18 cellular contexts compared by ENCODE assay signal in the genomic region with DNA sequence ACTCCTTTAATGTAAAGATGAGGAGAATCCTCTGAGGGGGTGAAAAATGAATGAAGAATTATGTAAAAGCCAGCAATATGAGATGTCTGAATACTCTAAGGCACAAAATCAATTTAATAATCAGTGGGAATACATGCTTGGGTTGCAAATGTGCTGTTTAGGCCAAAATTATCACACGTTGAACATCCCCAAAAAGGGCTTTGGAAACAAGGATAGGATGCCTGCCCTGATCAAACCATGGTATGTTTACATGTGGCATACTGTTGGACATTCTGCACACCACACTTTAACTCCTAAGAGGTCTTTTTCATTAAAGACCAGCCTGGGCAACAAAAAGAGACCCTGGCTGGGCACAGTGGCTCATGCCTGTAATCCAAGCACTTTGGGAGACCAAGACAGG. TPM values are rescaled to one million over a fixed set of nuclear protein-coding genes. Genes with fewer than 3 reads are reported as not detected.
DNase-seq lines count a peak whose midpoint lies in the region; ATAC-seq and TF ChIP-seq lines count a peak whose summit lies in the region.
"Had no signal": no experiment of that assay in that cellular context is flagged by ENCODE, and none has a peak within 500 bp of the region (broad histone marks: within the 10 kb centered on the region; RNA-seq: fewer than 3 reads in every experiment).

No MANE protein-coding gene starts in this region.

- H3K9me3 Mint-ChIP-seq in CD4-positive, CD25-positive, alpha-beta regulatory T cell: no peaks in the 10 kb centered on the region
- H3K9me3 Mint-ChIP-seq: CD14-positive monocyte; CD4-positive, alpha-beta T cell; CD8-positive, alpha-beta T cell had no signal

- intact Hi-C loops in right lobe of liver (cut with DNase I): no loop called here

- H3K4me1 Mint-ChIP-seq in CD4-positive, CD25-positive, alpha-beta regulatory T cell: no peaks in the 10 kb centered on the region
- H3K4me1 Mint-ChIP-seq: CD14-positive monocyte had no signal

- WGBS in right lobe of liver (ENCODE audit: insufficient coverage, low coverage, low lambda C conversion rate, missing lambda C conversion rate): 47% methylated on average over 1 of the region's 1 CpG

- no peak overlapping the region for H3K27ac ChIP-seq in CD4-positive, CD25-positive, alpha-beta regulatory T cell (ENCODE audit: insufficient read depth, low read length, poor library complexity, severe bottlenecking)
- H3K27ac ChIP-seq in right lobe of liver: no peak overlapping the region
- H3K27ac ChIP-seq: 22Rv1, A549, BLaER1 had no signal

- peaks cover 56% of the 10 kb centered on the region for H3K36me3 Mint-ChIP-seq in CD4-positive, CD25-positive, alpha-beta regulatory T cell

- no peak overlapping the region for H3K4me3 ChIP-seq in CD4-positive, CD25-positive, alpha-beta regulatory T cell (ENCODE audit: low read depth, low read length)
- H3K4me3 ChIP-seq in right lobe of liver: no peak overlapping the region
- H3K4me3 ChIP-seq: A549, BLaER1 had no signal

- TF ChIP-seq POLR2A in right lobe of liver (IDR thresholded peaks at IDR 0.05): peak; percentile 28

- no peaks in the 10 kb centered on the region for H3K27me3 Mint-ChIP-seq in CD4-positive, CD25-positive, alpha-beta regulatory T cell
- H3K27me3 Mint-ChIP-seq: CD4-positive, alpha-beta T cell had no signal

- H3K4me1 ChIP-seq in CD4-positive, CD25-positive, alpha-beta regulatory T cell (ENCODE audit: control insufficient read depth, insufficient read depth, low read length, poor library complexity, severe bottlenecking): no peaks in the 10 kb centered on the region
- no peaks in the 10 kb centered on the region for H3K4me1 ChIP-seq in right lobe of liver
- H3K4me1 ChIP-seq: A549, BE2C, BLaER1 had no signal

- H3K4me3 Mint-ChIP-seq in CD4-positive, CD25-positive, alpha-beta regulatory T cell: no peak overlapping the region
- H3K4me3 Mint-ChIP-seq: CD14-positive monocyte; CD4-positive, alpha-beta T cell; CD8-positive, alpha-beta T cell had no signal

- TF ChIP-seq CTCF in right lobe of liver (IDR thresholded peaks at IDR 0.05): no peak

- peaks cover 66% of the 10 kb centered on the region for H3K36me3 ChIP-seq in CD4-positive, CD25-positive, alpha-beta regulatory T cell (ENCODE audit: control insufficient read depth, insufficient read depth, low read length)
- H3K36me3 ChIP-seq in right lobe of liver: peaks cover 7 to 56% (median 27%) of the 10 kb centered on the region in 4 donors

- peak overlapping the region in 2 of 3 donors; percentile 15 to 97 for H3K27ac Mint-ChIP-seq in CD4-positive, CD25-positive, alpha-beta regulatory T cell
- H3K27ac Mint-ChIP-seq: CD4-positive, alpha-beta T cell; CD8-positive, alpha-beta T cell had no signal

- no peaks in the 10 kb centered on the region for H3K27me3 ChIP-seq in CD4-positive, CD25-positive, alpha-beta regulatory T cell (ENCODE audit: control insufficient read depth, insufficient read depth, low read length)
- no peaks in the 10 kb centered on the region for H3K27me3 ChIP-seq in right lobe of liver
- H3K27me3 ChIP-seq: BE2C, BLaER1 had no signal

- no peak for DNase-seq in CD4-positive, CD25-positive, alpha-beta regulatory T cell
- DNase-seq in left lobe of liver (ENCODE audit: low spot score) (no peak), right lobe of liver (no peak), SKM-1 treated with dmso at 0.1 percent for 144 hours (lab: John Stamatoyannopoulos, UW; ENCODE audit: unreplicated experiment) (no peak), AML-193 (lab: John Stamatoyannopoulos, UW) (no peak)
- DNase-seq: BE2C; C1 segment of cervical spinal cord; Caco-2; Calu3; CD4-positive, alpha-beta T cell; CD8-positive, alpha-beta T cell; DMS79 treated with DMSO at 0.1 percent for 48 hours; GF-D8 had no signal

- no peak for ATAC-seq in CD4-positive, CD25-positive, alpha-beta regulatory T cell (ENCODE audit: low read depth in 2 of 2)
- ATAC-seq in left lobe of liver: peak; percentile 13
- ATAC-seq in right lobe of liver: peak; percentile 3 to 22 (median 12)
- ATAC-seq: A549; CD8-positive, alpha-beta T cell had no signal

- no peaks in the 10 kb centered on the region for H3K9me3 ChIP-seq in CD4-positive, CD25-positive, alpha-beta regulatory T cell (ENCODE audit: control insufficient read depth in 2 of 2, low read length in 2 of 2)
- no peaks in the 10 kb centered on the region for H3K9me3 ChIP-seq in right lobe of liver
- H3K9me3 ChIP-seq: A549, BE2C, BLaER1, Caco-2 had no signal

RNA-seq across cellular contexts. Expression of a gene that starts 26.3 kb away (rescaled TPM):
- total RNA-seq in CD4-positive, CD25-positive, alpha-beta regulatory T cell: not detected
- not detected for polyA plus RNA-seq in CD4-positive, CD25-positive, alpha-beta regulatory T cell
- total RNA-seq in left lobe of liver (1,408 TPM), right lobe of liver (1,000 to 10,000 TPM in 3 of 6 experiments, 100 to 1,000 TPM in 3; 825 to 1,339 (median 1,089) TPM)
- total RNA-seq: A172; Calu3; CD4-positive, alpha-beta T cell; CD8-positive, alpha-beta T cell had no signal
- polyA plus RNA-seq: CD14-positive monocyte had no signal

RNA-seq across cellular contexts. Expression of a gene that starts 44.5 kb away (rescaled TPM):
- 12.4 TPM for total RNA-seq in CD4-positive, CD25-positive, alpha-beta regulatory T cell
- 10 to 100 TPM in 1 of 4 donors, 1 to 10 TPM in 3; 6.3 to 12.9 (median 8.0) TPM for polyA plus RNA-seq in CD4-positive, CD25-positive, alpha-beta regulatory T cell
- total RNA-seq in left lobe of liver (9.4 TPM), right lobe of liver (10 to 100 TPM in 1 of 6 experiments, 1 to 10 TPM in 5; 4.0 to 16.3 (median 6.9) TPM)

RNA-seq across cellular contexts. Expression of a gene that starts 44.9 kb away (rescaled TPM):
- total RNA-seq in CD4-positive, CD25-positive, alpha-beta regulatory T cell: 72.5 TPM
- 10 to 100 TPM; 46.6 to 63.6 (median 51.1) TPM for polyA plus RNA-seq in CD4-positive, CD25-positive, alpha-beta regulatory T cell
- total RNA-seq in left lobe of liver (29.3 TPM), right lobe of liver (10 to 100 TPM; 26.5 to 46.2 (median 30.9) TPM)

Comparison
In these comparisons a context has a peak if more than half of its experiments do, and no peak if none do; other contexts are left out.
1. ATAC-seq: peak in left lobe of liver (single experiment) and right lobe of liver (4 of 4); none in CD4-positive, CD25-positive, alpha-beta regulatory T cell (0 of 2).
2. RNA of a gene that starts 26.3 kb away (total RNA-seq): 1,408 TPM in left lobe of liver (single experiment) and 825 to 1,339 TPM in right lobe of liver; not detected in CD4-positive, CD25-positive, alpha-beta regulatory T cell (single experiment); every median in the first group is over 100 times any median in the second.